In the genomic region with DNA sequence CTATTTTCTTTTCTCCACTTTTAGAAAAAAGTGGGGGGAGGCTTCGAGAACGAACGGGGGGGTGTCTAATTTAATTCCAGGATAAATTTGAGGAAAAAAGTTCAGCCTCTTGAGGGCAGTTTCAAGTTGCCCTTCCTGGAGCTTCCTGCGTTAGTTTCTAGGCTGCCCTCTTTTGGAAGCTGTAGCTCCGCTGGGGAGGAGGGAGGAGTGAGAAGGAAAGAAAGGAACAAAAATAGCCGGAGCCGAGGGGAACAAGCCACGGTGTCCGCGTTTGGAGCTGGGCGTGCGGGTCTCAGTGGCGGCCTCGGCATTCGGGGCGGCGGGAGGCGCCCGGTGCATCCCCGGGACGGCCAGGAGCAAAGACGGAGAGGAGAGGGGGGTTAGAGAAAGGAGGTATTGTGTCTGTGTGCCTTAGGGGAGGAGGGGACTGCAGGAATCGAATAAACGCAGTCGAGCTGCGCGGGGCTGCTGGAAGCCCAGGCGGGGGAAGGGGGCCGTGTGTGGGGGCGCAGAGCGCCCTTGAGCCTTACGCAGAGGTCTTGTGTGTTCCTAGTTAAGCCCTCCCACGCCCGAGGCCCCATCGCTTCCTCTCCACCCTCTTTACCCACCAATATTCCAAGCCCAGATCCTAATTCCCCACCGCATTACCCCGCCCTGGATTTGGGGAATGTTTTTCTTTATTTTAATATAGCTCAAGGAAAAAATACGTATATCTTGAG, we compare ENCODE assay signal across 8 cellular contexts. TPM values are rescaled to one million over a fixed set of nuclear protein-coding genes. Genes with fewer than 3 reads are reported as not detected.
DNase-seq lines count a peak whose midpoint lies in the region; ATAC-seq and TF ChIP-seq lines count a peak whose summit lies in the region.

No MANE protein-coding gene starts in this region.

- H3K27me3 ChIP-seq in KMS-11 (ENCODE audit: insufficient read depth, low read depth) (peaks cover 82% of the 10 kb centered on the region), Panc1 (ENCODE audit: control insufficient read depth, insufficient read depth, low read length) (no peaks in the 10 kb centered on the region), spleen (replicated peaks in 1 of 7) (peaks cover 0 to 100% (median 77%) of the 10 kb centered on the region in 7 donors)

- peak overlapping the region; percentile 92 for H3K4me2 ChIP-seq in KMS-11

- no peaks in the 10 kb centered on the region for H3K79me2 ChIP-seq in KMS-11 (ENCODE audit: insufficient read depth, low read depth)

- H3K9me3 ChIP-seq in Panc1 (ENCODE audit: control insufficient read depth, insufficient read depth, low read depth, low read length) (no peaks in the 10 kb centered on the region), spleen (no peaks in the 10 kb centered on the region)

- peak overlapping the region; percentile 77; the same call in 1 of the 2 replicates for H2AFZ ChIP-seq in KMS-11 (ENCODE audit: low read depth)

- TF ChIP-seq POLR2A in spleen (IDR thresholded peaks at IDR 0.05) = no peak

- 0 to 4% (median 2%) methylated on average over 38 of the region's 38 CpGs for WGBS in spleen, 5 donors

- peak; percentile 15 for ATAC-seq in Panc1
- no peak for ATAC-seq in HG02759 (IDR thresholded peaks at IDR 0.05; ENCODE audit: unreplicated experiment)
- ATAC-seq in GM21528 (IDR thresholded peaks at IDR 0.05; ENCODE audit: low FRiP score, unreplicated experiment) = no peak

- H3K4me3 ChIP-seq in KMS-11 (IDR thresholded peaks at IDR 0.05; ENCODE audit: insufficient read depth, low read depth, low read length) (no peak overlapping the region), Panc1 (ENCODE audit: low read depth in 2 of 2, low read length in 2 of 2) (peak overlapping the region; percentile 89 to 98), spleen (peak overlapping the region; percentile 52 to 81 (median 68))

- H4K20me1 ChIP-seq in KMS-11 (ENCODE audit: insufficient read depth) = no peaks in the 10 kb centered on the region

- BruUV-seq in Panc1 (replicated peaks; lab: Mats Ljungman, UMichigan) = TSS peak; percentile 23

- in situ Hi-C loops in Panc1 (cut with HindIII; ENCODE audit: low pct_unique_long_range_greater_than_20kb, low sequenced_read_pairs) = no loop called here

- intact Hi-C loops in Panc1 (cut with micrococcal nuclease; ENCODE audit: unreplicated experiment) (no loop called here), spleen (cut with DNase I; ENCODE audit: low total_unique reads) (no loop called here)

- H3K27ac ChIP-seq in KMS-11 = no peak overlapping the region
- H3K27ac ChIP-seq in Panc1 (ENCODE audit: low read length) = peak overlapping the region; percentile 99
- H3K27ac ChIP-seq in spleen = peak overlapping the region; percentile 86 to 100 (median 97)

- CTCF ChIA-PET in Panc1 (lab: Charles Lee) = interaction anchor here (0.5 to 1.1 kb wide), 4 partner anchors 25 to 444 kb away, joined by 3 to 6 read pairs (median 3); no protein-coding TSS in a partner anchor

- TF ChIP-seq CTCF in KMS-11 (conservative IDR thresholded peaks at IDR 0.05; ENCODE audit: low read depth, low read length) (no peak), Panc1 (IDR thresholded peaks at IDR 0.05) (no peak), spleen (IDR thresholded peaks at IDR 0.05 in 8 of 11, conservative IDR thresholded peaks at IDR 0.05 in 3 of 11) (no peak)

- H3K36me3 ChIP-seq in KMS-11 (ENCODE audit: insufficient read depth) = no peaks in the 10 kb centered on the region
- peaks cover 7% of the 10 kb centered on the region; the same call in 1 of the 2 replicates for H3K36me3 ChIP-seq in Panc1 (ENCODE audit: control insufficient read depth, insufficient read depth, low read length)
- no peaks in the 10 kb centered on the region for H3K36me3 ChIP-seq in spleen

- POLR2A ChIA-PET in Panc1 (lab: Charles Lee) = interaction anchor here (0.6 to 0.8 kb wide), 5 partner anchors 9 to 74 kb away, joined by 3 to 6 read pairs (median 3); no protein-coding TSS in a partner anchor

- H3K9ac ChIP-seq in KMS-11 = no peak overlapping the region

- H3K4me1 ChIP-seq in KMS-11 (ENCODE audit: low read depth, poor library complexity, severe bottlenecking) = peaks cover 37% of the 10 kb centered on the region
- H3K4me1 ChIP-seq in Panc1 (ENCODE audit: control insufficient read depth, insufficient read depth, low read length) = peaks cover 7% of the 10 kb centered on the region
- H3K4me1 ChIP-seq in spleen = peaks cover 36 to 98% (median 85%) of the 10 kb centered on the region in 6 donors

- DNase-seq in DMS 273 (lab: John Stamatoyannopoulos, UW; ENCODE audit: unreplicated experiment) (peak; percentile 96), Panc1 (ENCODE audit: low read depth, low spot score) (no peak), cerebellum (ENCODE audit: low spot score) (peak; percentile 86), kidney glomerular epithelial cell (lab: John Stamatoyannopoulos, UW) (peak; percentile 74), spleen (peak; percentile 86)

RNA-seq across cellular contexts. Expression of a gene that starts 2.0 kb away (rescaled TPM):
- total RNA-seq in Panc1 (2021; ENCODE audit: unreplicated experiment) (148 TPM), cerebellum (64.9 TPM), spleen (100 to 1,000 TPM in 2 of 7 donors, 10 to 100 TPM in 5; 56.1 to 124 (median 86.6) TPM)
- polyA plus RNA-seq in Panc1 (2012; ENCODE audit: insufficient read length) = 171 TPM
- polyA plus RNA-seq in spleen = 10 to 100 TPM in 1 of 3 donors, 1 to 10 TPM in 2; 3.4 to 33.6 (median 3.8) TPM
